8 cellular contexts compared by ENCODE assay signal in the genomic region with DNA sequence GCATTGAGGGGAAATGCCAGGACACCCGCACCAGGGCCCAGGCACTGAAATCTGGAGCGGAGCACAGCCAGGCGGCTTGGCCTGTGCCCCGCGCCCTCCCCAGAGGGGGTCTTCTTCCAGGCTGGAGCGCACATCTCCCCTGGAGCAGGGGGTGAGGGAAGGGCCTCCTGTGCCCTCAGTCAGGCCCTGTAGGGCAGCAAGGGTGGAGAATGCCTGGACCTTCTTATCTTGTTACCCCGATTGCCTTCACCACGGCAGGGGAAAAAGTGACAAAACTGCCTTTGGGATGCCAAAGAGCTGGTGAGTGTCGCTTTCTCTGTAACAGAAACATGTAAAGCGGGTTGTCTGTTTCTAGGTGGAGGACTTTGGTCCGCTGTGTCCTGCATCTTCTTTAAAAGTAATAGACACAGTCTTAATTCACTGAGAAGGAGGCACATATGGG. TPM values are rescaled to one million over a fixed set of nuclear protein-coding genes. Genes with fewer than 3 reads are reported as not detected.
A peak's percentile ranks its signal among the peaks of the same experiment; 100 is the strongest.
DNase-seq lines count a peak whose midpoint lies in the region; ATAC-seq, FAIRE-seq and TF ChIP-seq lines count a peak whose summit lies in the region.

No MANE protein-coding gene starts in this region.

- 65 to 72% (median 69%) methylated on average over 9 to 11 of the region's 11 CpGs for WGBS in heart left ventricle, 4 donors

- H3K9me1 ChIP-seq in endothelial cell of umbilical vein (replicated peaks; ENCODE audit: control insufficient read depth, extremely low read depth, insufficient read depth, low read length): no peaks in the 10 kb centered on the region

- H3K4me3 Mint-ChIP-seq in nephron: peak overlapping the region; percentile 83 to 85 (median 83)
- H3K4me3 Mint-ChIP-seq in activated T-helper 1 cell treated with anti-CD3 and anti-CD28 coated beads, Interleukin-12 subunit alpha, Interleukin-12 subunit beta, Interleukin-2, Interleukin-4 antibody, amounts not matched to agents 30 ng/mL and 10 ng/mL and 1 ng/mL, durations not matched to agents 14 hours and 24 hours and 36 hours: no peak overlapping the region

- H3K4me1 ChIP-seq in heart left ventricle (peaks cover 0 to 56% (median 12%) of the 10 kb centered on the region in 12 donors), endothelial cell of umbilical vein (ENCODE audit: control insufficient read depth, extremely low read depth, insufficient read depth, low read length) (peaks cover 13% of the 10 kb centered on the region)

- H3K27ac Mint-ChIP-seq in nephron: peak overlapping the region in 2 of 3 experiments; percentile 22 to 77
- no peak overlapping the region for H3K27ac Mint-ChIP-seq in activated T-helper 1 cell treated with anti-CD3 and anti-CD28 coated beads, Interleukin-12 subunit alpha, Interleukin-12 subunit beta, Interleukin-2, Interleukin-4 antibody, amounts not matched to agents 30 ng/mL and 10 ng/mL and 1 ng/mL, durations not matched to agents 14 hours and 24 hours and 36 hours

- ATAC-seq in heart left ventricle: no peak

- H4K20me1 ChIP-seq in endothelial cell of umbilical vein (replicated peaks; ENCODE audit: control insufficient read depth, extremely low read depth, insufficient read depth, low read length): no peaks in the 10 kb centered on the region

- peaks cover 12% of the 10 kb centered on the region for H3K36me3 Mint-ChIP-seq in nephron (ENCODE audit: low read depth)
- H3K36me3 Mint-ChIP-seq in activated T-helper 1 cell treated with anti-CD3 and anti-CD28 coated beads, Interleukin-12 subunit alpha, Interleukin-12 subunit beta, Interleukin-2, Interleukin-4 antibody, amounts not matched to agents 30 ng/mL and 10 ng/mL and 1 ng/mL, durations not matched to agents 14 hours and 24 hours and 36 hours (ENCODE audit: low read depth): peaks cover 5% of the 10 kb centered on the region

- H3K27me3 Mint-ChIP-seq in nephron (ENCODE audit: low read depth): no peaks in the 10 kb centered on the region
- peaks cover 53% of the 10 kb centered on the region for H3K27me3 Mint-ChIP-seq in activated T-helper 1 cell treated with anti-CD3 and anti-CD28 coated beads, Interleukin-12 subunit alpha, Interleukin-12 subunit beta, Interleukin-2, Interleukin-4 antibody, amounts not matched to agents 30 ng/mL and 10 ng/mL and 1 ng/mL, durations not matched to agents 14 hours and 24 hours and 36 hours (ENCODE audit: insufficient read depth)

- TF ChIP-seq POLR2A in heart left ventricle (IDR thresholded peaks at IDR 0.05): no peak
- no peak for TF ChIP-seq POLR2A in endothelial cell of umbilical vein (IDR thresholded peaks at IDR 0.05; ENCODE audit: low read depth, low read length)

- peaks cover 0 to 22% (median 0%) of the 10 kb centered on the region in 9 donors for H3K27me3 ChIP-seq in heart left ventricle
- H3K27me3 ChIP-seq in endothelial cell of umbilical vein (ENCODE audit: control insufficient read depth in 2 of 2, insufficient read depth in 2 of 2, low read length in 2 of 2): no peaks in the 10 kb centered on the region

- FAIRE-seq in endothelial cell of umbilical vein (lab: Jason Lieb, UNC): no peak

- H3K9me3 ChIP-seq in heart left ventricle (no peaks in the 10 kb centered on the region), endothelial cell of umbilical vein (replicated peaks; ENCODE audit: control insufficient read depth, insufficient read depth, low read length) (no peaks in the 10 kb centered on the region)

- H3K79me2 ChIP-seq in endothelial cell of umbilical vein (ENCODE audit: control insufficient read depth, insufficient read depth, low read length): peaks cover 35% of the 10 kb centered on the region

- H2AFZ ChIP-seq in endothelial cell of umbilical vein (ENCODE audit: low read depth, low read length): no peak overlapping the region

- no TSS peak for BruUV-seq in endothelial cell of umbilical vein (replicated peaks; lab: Mats Ljungman, UMichigan)

- H3K27ac ChIP-seq in heart left ventricle (peak overlapping the region in 11 of 12 donors; percentile 66 to 92 (median 86)), endothelial cell of umbilical vein (ENCODE audit: insufficient read depth, low read depth, low read length) (no peak overlapping the region)

- peaks cover 38% of the 10 kb centered on the region for H3K4me1 Mint-ChIP-seq in nephron
- H3K4me1 Mint-ChIP-seq in activated T-helper 1 cell treated with anti-CD3 and anti-CD28 coated beads, Interleukin-12 subunit alpha, Interleukin-12 subunit beta, Interleukin-2, Interleukin-4 antibody, amounts not matched to agents 30 ng/mL and 10 ng/mL and 1 ng/mL, durations not matched to agents 14 hours and 24 hours and 36 hours (ENCODE audit: low read depth): peaks cover 6% of the 10 kb centered on the region

- H3K36me3 ChIP-seq in heart left ventricle (peaks cover 0 to 3% (median 0%) of the 10 kb centered on the region in 9 donors), endothelial cell of umbilical vein (ENCODE audit: control insufficient read depth in 2 of 2, extremely low read depth in 1 of 2, insufficient read depth in 2 of 2, low read length in 2 of 2) (no peaks in the 10 kb centered on the region)

- H3K4me2 ChIP-seq in endothelial cell of umbilical vein (ENCODE audit: insufficient read depth, low read length): peak overlapping the region; percentile 79

- DNase-seq in heart left ventricle (no peak), cardiac septum (ENCODE audit: low spot score) (no peak), endothelial cell of umbilical vein (ENCODE audit: low read depth, low spot score) (no peak), NCI-H510A (lab: John Stamatoyannopoulos, UW) (no peak), NCI-H345 (lab: John Stamatoyannopoulos, UW) (no peak)
- no peak for DNase-seq in activated T-helper 1 cell treated with anti-CD3 and anti-CD28 coated beads, Interleukin-12 subunit alpha, Interleukin-12 subunit beta, Interleukin-2, Interleukin-4 antibody, amounts not matched to agents 30 ng/mL and 10 ng/mL and 1 ng/mL, durations not matched to agents 14 hours and 24 hours and 36 hours (ENCODE audit: low spot score)
- DNase-seq in stimulated activated CD8-positive, alpha-beta memory T cell treated with anti-CD3 and anti-CD28 coated beads, Interleukin-4, amount 100 ng/mL, for 48 hours: no peak

- H3K4me3 ChIP-seq in heart left ventricle: peak overlapping the region; percentile 39 to 90 (median 74)
- H3K4me3 ChIP-seq in endothelial cell of umbilical vein (replicated peaks in 1 of 3; ENCODE audit: insufficient read depth in 1 of 3, low read depth in 1 of 3, low read length in 3 of 3): peak overlapping the region in 2 of 3 experiments; percentile 40 to 48

- H3K9me3 Mint-ChIP-seq in nephron: no peaks in the 10 kb centered on the region
- H3K9me3 Mint-ChIP-seq in activated T-helper 1 cell treated with anti-CD3 and anti-CD28 coated beads, Interleukin-12 subunit alpha, Interleukin-12 subunit beta, Interleukin-2, Interleukin-4 antibody, amounts not matched to agents 30 ng/mL and 10 ng/mL and 1 ng/mL, durations not matched to agents 14 hours and 24 hours and 36 hours: no peaks in the 10 kb centered on the region

- intact Hi-C loops in heart left ventricle (cut with DNase I) (loop anchor here in 1 of 10 donors (2.0 kb wide), 1 partner anchor 40 kb away; no protein-coding TSS in a partner anchor), cardiac septum (cut with DNase I) (no loop called here), endothelial cell of umbilical vein (cut with micrococcal nuclease) (loop anchor here (1.0 to 2.0 kb wide), 3 partner anchors 18 to 52 kb away; a partner anchor contains a TSS)
- intact Hi-C loops in activated T-helper 1 cell treated with anti-CD3 and anti-CD28 coated beads, Interleukin-12 subunit alpha, Interleukin-12 subunit beta, Interleukin-2, Interleukin-4 antibody, amounts not matched to agents 30 ng/mL and 10 ng/mL and 1 ng/mL, durations not matched to agents 14 hours and 24 hours and 36 hours (cut with micrococcal nuclease): loop anchor here (1.0 to 2.0 kb wide), 2 partner anchors 40 to 167 kb away; no protein-coding TSS in a partner anchor

- CTCF ChIA-PET in endothelial cell of umbilical vein (lab: Charles Lee): no interaction called here

- dilution Hi-C loops in endothelial cell of umbilical vein (cut with MboI; ENCODE audit: extremely low pct_ligation_motif_present, low sequenced_read_pairs): no loop called here

- TF ChIP-seq CTCF in heart left ventricle (IDR thresholded peaks at IDR 0.05): no peak
- no peak for TF ChIP-seq CTCF in endothelial cell of umbilical vein (IDR thresholded peaks at IDR 0.05; ENCODE audit: extremely low read depth in 1 of 2, insufficient read depth in 1 of 2, low read depth in 1 of 2, low read length in 2 of 2)
- no peak for TF ChIP-seq CTCF in nephron (IDR thresholded peaks at IDR 0.05; ENCODE audit: unreplicated experiment in 3 of 3)

- POLR2A ChIA-PET in endothelial cell of umbilical vein (lab: Charles Lee): no interaction called here

- H3K9ac ChIP-seq in endothelial cell of umbilical vein (replicated peaks; ENCODE audit: extremely low read depth, insufficient read depth, low read length): peak overlapping the region; percentile 61

RNA-seq across cellular contexts. Expression of a gene that starts 48.3 kb away (rescaled TPM):
- 10 to 100 TPM in 3 of 9 donors, 1 to 10 TPM in 6; 6.0 to 19.6 (median 9.3) TPM for total RNA-seq in heart left ventricle
- polyA plus RNA-seq in heart left ventricle: 1 to 10 TPM; 7.6 to 8.5 TPM
- total RNA-seq in cardiac septum: 13.5 TPM
- total RNA-seq in endothelial cell of umbilical vein: 10.3 and 11.6 TPM in 2 replicates
- 4.7 and 7.1 TPM in 2 replicates for polyA plus RNA-seq in endothelial cell of umbilical vein
- 3.4 and 5.1 TPM in 2 replicates for polyA plus RNA-seq in endothelial cell of umbilical vein (2011; cell fraction: cytosol; rRNA removed)
- 15.2 and 19.3 TPM in 2 replicates for polyA plus RNA-seq in endothelial cell of umbilical vein (2011; cell fraction: nucleus; rRNA removed)
- 3.5 and 3.7 TPM in 2 replicates for polyA plus RNA-seq in endothelial cell of umbilical vein (2012)
- 7.4 and 14.0 TPM in 2 replicates for polyA minus RNA-seq in endothelial cell of umbilical vein
- polyA minus RNA-seq in endothelial cell of umbilical vein (2011; cell fraction: cytosol; rRNA and poly(A)+ RNA removed): 8.7 TPM
- 3.3 and 10.0 TPM in 2 replicates for polyA minus RNA-seq in endothelial cell of umbilical vein (2011; cell fraction: nucleus; rRNA and poly(A)+ RNA removed)
- 0.02 and 0.08 TPM in 2 replicates for total RNA-seq in activated T-helper 1 cell treated with anti-CD3 and anti-CD28 coated beads, Interleukin-12 subunit alpha, Interleukin-12 subunit beta, Interleukin-2, Interleukin-4 antibody, amounts not matched to agents 30 ng/mL and 10 ng/mL and 1 ng/mL, durations not matched to agents 14 hours and 24 hours and 36 hours

RNA-seq across cellular contexts. Expression of a gene that starts 51.8 kb away (rescaled TPM):
- 10 to 100 TPM; 27.4 to 67.7 (median 43.1) TPM for total RNA-seq in heart left ventricle
- polyA plus RNA-seq in heart left ventricle: 10 to 100 TPM; 48.0 to 63.3 TPM
- total RNA-seq in cardiac septum: 36.0 TPM
- 109 and 113 TPM in 2 replicates for total RNA-seq in endothelial cell of umbilical vein
- polyA plus RNA-seq in endothelial cell of umbilical vein: 72.7 and 100 TPM in 2 replicates
- polyA plus RNA-seq in endothelial cell of umbilical vein (2011; cell fraction: cytosol; rRNA removed): 50.5 and 59.4 TPM in 2 replicates
- 74.5 and 86.9 TPM in 2 replicates for polyA plus RNA-seq in endothelial cell of umbilical vein (2011; cell fraction: nucleus; rRNA removed)
- 50.5 and 59.2 TPM in 2 replicates for polyA plus RNA-seq in endothelial cell of umbilical vein (2012)
- 78.2 and 115 TPM in 2 replicates for polyA minus RNA-seq in endothelial cell of umbilical vein
- polyA minus RNA-seq in endothelial cell of umbilical vein (2011; cell fraction: cytosol; rRNA and poly(A)+ RNA removed): 58.9 TPM
- 42.9 and 57.6 TPM in 2 replicates for polyA minus RNA-seq in endothelial cell of umbilical vein (2011; cell fraction: nucleus; rRNA and poly(A)+ RNA removed)
- total RNA-seq in activated T-helper 1 cell treated with anti-CD3 and anti-CD28 coated beads, Interleukin-12 subunit alpha, Interleukin-12 subunit beta, Interleukin-2, Interleukin-4 antibody, amounts not matched to agents 30 ng/mL and 10 ng/mL and 1 ng/mL, durations not matched to agents 14 hours and 24 hours and 36 hours: 99.7 and 101 TPM in 2 replicates
